In genomic region chr5:133108481-133108921, GRCh38 we compare ENCODE assay signal across 14 cellular contexts. TPM values are rescaled to one million over a fixed set of nuclear protein-coding genes. Genes with fewer than 3 reads are reported as not detected.
A peak's percentile ranks its signal among the peaks of the same experiment; 100 is the strongest.
DNase-seq lines count a peak whose midpoint lies in the region; ATAC-seq and TF ChIP-seq lines count a peak whose summit lies in the region.
"Had no signal": no experiment of that assay in that cellular context is flagged by ENCODE, and none has a peak within 500 bp of the region (broad histone marks: within the 10 kb centered on the region; RNA-seq: fewer than 3 reads in every experiment).

No MANE protein-coding gene starts in this region.

- H3K27ac Mint-ChIP-seq in activated naive CD4-positive, alpha-beta T cell treated with anti-CD3 and anti-CD28 coated beads, Interleukin-2, amount 50 U/mL, for 72 hours: peak overlapping the region; percentile 6 to 10
- H3K27ac Mint-ChIP-seq in activated T-helper 1 cell treated with anti-CD3 and anti-CD28 coated beads, Interleukin-12 subunit alpha, Interleukin-12 subunit beta, Interleukin-2, Interleukin-4 antibody, amounts not matched to agents 30 ng/mL and 10 ng/mL and 1 ng/mL, durations not matched to agents 14 hours and 24 hours and 36 hours: peak overlapping the region; percentile 21
- peak overlapping the region; percentile 85 for H3K27ac Mint-ChIP-seq in stimulated activated naive B cell treated with anti-CD40 and anti-IgM and Interleukin-4, amounts not matched to agents 10 μg/mL and 1 μg/mL and 100 μg/mL, for 72 hours
- H3K27ac Mint-ChIP-seq in natural killer cell: peak overlapping the region in 1 of 2 donors; percentile 2

- DNase-seq in activated naive CD4-positive, alpha-beta T cell treated with anti-CD3 and anti-CD28 coated beads, Interleukin-2, amount 50 U/mL, for 72 hours (ENCODE audit: low spot score in 2 of 2): no peak
- DNase-seq in activated naive CD4-positive, alpha-beta T cell treated with anti-CD3 and anti-CD28 coated beads, Interleukin-2, amount 50 U/mL, for 16 hours: no peak
- DNase-seq in NOMO-1 treated with DMSO at 0.1 percent for 48 hours (lab: John Stamatoyannopoulos, UW; ENCODE audit: unreplicated experiment): peak; percentile 93
- no peak for DNase-seq in activated T-helper 1 cell treated with anti-CD3 and anti-CD28 coated beads, Interleukin-12 subunit alpha, Interleukin-12 subunit beta, Interleukin-2, Interleukin-4 antibody, amounts not matched to agents 30 ng/mL and 10 ng/mL and 1 ng/mL, durations not matched to agents 14 hours and 24 hours and 36 hours (ENCODE audit: low spot score)
- no peak for DNase-seq in stimulated activated naive B cell treated with anti-CD40 and anti-IgM and Interleukin-4, amounts not matched to agents 10 μg/mL and 1 μg/mL and 100 μg/mL, for 72 hours
- DNase-seq in natural killer cell: no peak
- DNase-seq in NCI-H526 (lab: John Stamatoyannopoulos, UW): no peak
- DNase-seq: activated gamma-delta T cell treated with Interleukin-2 at 50 U/mL for 16 hours; effector memory CD4-positive, alpha-beta T cell; mammary epithelial cell; ovary; spleen; T-helper 2 cell had no signal

- H3K36me3 Mint-ChIP-seq in activated naive CD4-positive, alpha-beta T cell treated with anti-CD3 and anti-CD28 coated beads, Interleukin-2, amount 50 U/mL, for 72 hours: peaks cover 0 to 11% of the 10 kb centered on the region in 2 donors
- peaks cover 22% of the 10 kb centered on the region for H3K36me3 Mint-ChIP-seq in activated T-helper 1 cell treated with anti-CD3 and anti-CD28 coated beads, Interleukin-12 subunit alpha, Interleukin-12 subunit beta, Interleukin-2, Interleukin-4 antibody, amounts not matched to agents 30 ng/mL and 10 ng/mL and 1 ng/mL, durations not matched to agents 14 hours and 24 hours and 36 hours (ENCODE audit: low read depth)
- H3K36me3 Mint-ChIP-seq in stimulated activated naive B cell treated with anti-CD40 and anti-IgM and Interleukin-4, amounts not matched to agents 10 μg/mL and 1 μg/mL and 100 μg/mL, for 72 hours: peaks cover 18 to 32% of the 10 kb centered on the region in 2 donors
- no peaks in the 10 kb centered on the region for H3K36me3 Mint-ChIP-seq in natural killer cell

- intact Hi-C loops in activated T-helper 1 cell treated with anti-CD3 and anti-CD28 coated beads, Interleukin-12 subunit alpha, Interleukin-12 subunit beta, Interleukin-2, Interleukin-4 antibody, amounts not matched to agents 30 ng/mL and 10 ng/mL and 1 ng/mL, durations not matched to agents 14 hours and 24 hours and 36 hours (cut with micrococcal nuclease): no loop called here
- intact Hi-C loops in natural killer cell (cut with micrococcal nuclease): no loop called here

- no peak for ATAC-seq in activated naive CD4-positive, alpha-beta T cell treated with anti-CD3 and anti-CD28 coated beads, Interleukin-2, amount 50 U/mL, for 72 hours
- peak; percentile 14 to 32 for ATAC-seq in stimulated activated naive B cell treated with anti-CD40 and anti-IgM and Interleukin-4, amounts not matched to agents 10 μg/mL and 1 μg/mL and 100 μg/mL, for 72 hours (replicated peaks)
- ATAC-seq in natural killer cell (no peak), HG03108 (IDR thresholded peaks at IDR 0.05; ENCODE audit: unreplicated experiment) (no peak)

- H3K27me3 Mint-ChIP-seq in activated T-helper 1 cell treated with anti-CD3 and anti-CD28 coated beads, Interleukin-12 subunit alpha, Interleukin-12 subunit beta, Interleukin-2, Interleukin-4 antibody, amounts not matched to agents 30 ng/mL and 10 ng/mL and 1 ng/mL, durations not matched to agents 14 hours and 24 hours and 36 hours (ENCODE audit: insufficient read depth): peaks cover 2% of the 10 kb centered on the region
- H3K27me3 Mint-ChIP-seq in stimulated activated naive B cell treated with anti-CD40 and anti-IgM and Interleukin-4, amounts not matched to agents 10 μg/mL and 1 μg/mL and 100 μg/mL, for 72 hours: no peaks in the 10 kb centered on the region
- peaks cover 0 to 3% of the 10 kb centered on the region in 2 donors for H3K27me3 Mint-ChIP-seq in natural killer cell (ENCODE audit: low read depth in 2 of 2)

- H3K9me3 Mint-ChIP-seq in activated naive CD4-positive, alpha-beta T cell treated with anti-CD3 and anti-CD28 coated beads, Interleukin-2, amount 50 U/mL, for 72 hours: no peaks in the 10 kb centered on the region
- H3K9me3 Mint-ChIP-seq in activated T-helper 1 cell treated with anti-CD3 and anti-CD28 coated beads, Interleukin-12 subunit alpha, Interleukin-12 subunit beta, Interleukin-2, Interleukin-4 antibody, amounts not matched to agents 30 ng/mL and 10 ng/mL and 1 ng/mL, durations not matched to agents 14 hours and 24 hours and 36 hours: no peaks in the 10 kb centered on the region
- H3K9me3 Mint-ChIP-seq in stimulated activated naive B cell treated with anti-CD40 and anti-IgM and Interleukin-4, amounts not matched to agents 10 μg/mL and 1 μg/mL and 100 μg/mL, for 72 hours: peaks cover 0 to 5% of the 10 kb centered on the region in 2 donors
- H3K9me3 Mint-ChIP-seq in natural killer cell: no peaks in the 10 kb centered on the region

- peaks cover 38% of the 10 kb centered on the region for H3K4me1 Mint-ChIP-seq in activated T-helper 1 cell treated with anti-CD3 and anti-CD28 coated beads, Interleukin-12 subunit alpha, Interleukin-12 subunit beta, Interleukin-2, Interleukin-4 antibody, amounts not matched to agents 30 ng/mL and 10 ng/mL and 1 ng/mL, durations not matched to agents 14 hours and 24 hours and 36 hours (ENCODE audit: low read depth)
- H3K4me1 Mint-ChIP-seq in stimulated activated naive B cell treated with anti-CD40 and anti-IgM and Interleukin-4, amounts not matched to agents 10 μg/mL and 1 μg/mL and 100 μg/mL, for 72 hours: peaks cover 56 to 79% of the 10 kb centered on the region in 2 donors
- peaks cover 26% of the 10 kb centered on the region in 2 donors for H3K4me1 Mint-ChIP-seq in natural killer cell

- no peak for TF ChIP-seq CTCF in natural killer cell (IDR thresholded peaks at IDR 0.05)

- H3K4me3 Mint-ChIP-seq in activated T-helper 1 cell treated with anti-CD3 and anti-CD28 coated beads, Interleukin-12 subunit alpha, Interleukin-12 subunit beta, Interleukin-2, Interleukin-4 antibody, amounts not matched to agents 30 ng/mL and 10 ng/mL and 1 ng/mL, durations not matched to agents 14 hours and 24 hours and 36 hours: no peak overlapping the region
- peak overlapping the region; percentile 31 to 40 for H3K4me3 Mint-ChIP-seq in stimulated activated naive B cell treated with anti-CD40 and anti-IgM and Interleukin-4, amounts not matched to agents 10 μg/mL and 1 μg/mL and 100 μg/mL, for 72 hours
- H3K4me3 Mint-ChIP-seq in natural killer cell: no peak overlapping the region

RNA-seq across cellular contexts. Expression of gene HSPA4, which starts 56.7 kb away (rescaled TPM):
- 100 to 1,000 TPM; 168 to 198 TPM for total RNA-seq in activated naive CD4-positive, alpha-beta T cell treated with anti-CD3 and anti-CD28 coated beads, Interleukin-2, amount 50 U/mL, for 72 hours
- total RNA-seq in activated T-helper 1 cell treated with anti-CD3 and anti-CD28 coated beads, Interleukin-12 subunit alpha, Interleukin-12 subunit beta, Interleukin-2, Interleukin-4 antibody, amounts not matched to agents 30 ng/mL and 10 ng/mL and 1 ng/mL, durations not matched to agents 14 hours and 24 hours and 36 hours: 244 and 247 TPM in 2 replicates
- total RNA-seq in natural killer cell: 10 to 100 TPM; 38.3 to 58.6 (median 43.0) TPM

Comparison
In these comparisons a context has a peak if more than half of its experiments do, and no peak if none do; other contexts are left out.
1. ATAC-seq: peak in stimulated activated naive B cell treated with anti-CD40 and anti-IgM and Interleukin-4, amounts not matched to agents 10 μg/mL and 1 μg/mL and 100 μg/mL, for 72 hours (2 of 2); none in activated naive CD4-positive, alpha-beta T cell treated with anti-CD3 and anti-CD28 coated beads, Interleukin-2, amount 50 U/mL, for 72 hours (0 of 2), natural killer cell (0 of 3) and HG03108 (single experiment).
2. H3K4me3 Mint-ChIP-seq: peak in stimulated activated naive B cell treated with anti-CD40 and anti-IgM and Interleukin-4, amounts not matched to agents 10 μg/mL and 1 μg/mL and 100 μg/mL, for 72 hours (2 of 2); none in activated T-helper 1 cell treated with anti-CD3 and anti-CD28 coated beads, Interleukin-12 subunit alpha, Interleukin-12 subunit beta, Interleukin-2, Interleukin-4 antibody, amounts not matched to agents 30 ng/mL and 10 ng/mL and 1 ng/mL, durations not matched to agents 14 hours and 24 hours and 36 hours (single experiment) and natural killer cell (single experiment).